In the genomic region with DNA sequence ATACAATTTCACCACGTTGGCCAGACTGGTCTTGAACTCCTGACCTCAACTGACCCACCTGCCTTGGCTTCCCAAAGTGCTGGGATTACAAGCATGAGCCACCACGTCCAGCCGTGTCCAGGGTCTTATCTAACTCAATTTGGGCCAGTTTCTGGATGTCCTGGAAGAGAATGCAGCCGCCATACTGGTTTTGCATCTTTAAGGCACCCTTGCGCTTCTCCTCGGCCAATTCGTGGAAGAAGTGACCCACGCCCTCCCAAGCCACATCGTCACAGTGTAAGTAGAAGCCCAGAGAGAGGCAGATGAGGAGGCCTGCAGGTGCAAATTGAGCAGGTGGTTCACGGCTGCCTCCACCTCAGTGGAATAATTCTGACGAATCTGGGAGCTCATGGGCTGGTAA, we compare ENCODE assay signal across 1 cellular context.
TF ChIP-seq lines count a peak whose summit lies in the region.

No MANE protein-coding gene starts in this region.

TF ChIP-seq in GM23338, 12 proteins besides CTCF, POLR2A, EP300 and RAD21 (continued from another document):
- no peak for TF ChIP-seq JUNB (IDR thresholded peaks at IDR 0.05; ENCODE audit: unreplicated experiment)
- TF ChIP-seq, protein P1, sequence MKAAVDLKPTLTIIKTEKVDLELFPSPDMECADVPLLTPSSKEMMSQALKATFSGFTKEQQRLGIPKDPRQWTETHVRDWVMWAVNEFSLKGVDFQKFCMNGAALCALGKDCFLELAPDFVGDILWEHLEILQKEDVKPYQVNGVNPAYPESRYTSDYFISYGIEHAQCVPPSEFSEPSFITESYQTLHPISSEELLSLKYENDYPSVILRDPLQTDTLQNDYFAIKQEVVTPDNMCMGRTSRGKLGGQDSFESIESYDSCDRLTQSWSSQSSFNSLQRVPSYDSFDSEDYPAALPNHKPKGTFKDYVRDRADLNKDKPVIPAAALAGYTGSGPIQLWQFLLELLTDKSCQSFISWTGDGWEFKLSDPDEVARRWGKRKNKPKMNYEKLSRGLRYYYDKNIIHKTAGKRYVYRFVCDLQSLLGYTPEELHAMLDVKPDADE (IDR thresholded peaks at IDR 0.05): no peak
- TF ChIP-seq, protein P2, sequence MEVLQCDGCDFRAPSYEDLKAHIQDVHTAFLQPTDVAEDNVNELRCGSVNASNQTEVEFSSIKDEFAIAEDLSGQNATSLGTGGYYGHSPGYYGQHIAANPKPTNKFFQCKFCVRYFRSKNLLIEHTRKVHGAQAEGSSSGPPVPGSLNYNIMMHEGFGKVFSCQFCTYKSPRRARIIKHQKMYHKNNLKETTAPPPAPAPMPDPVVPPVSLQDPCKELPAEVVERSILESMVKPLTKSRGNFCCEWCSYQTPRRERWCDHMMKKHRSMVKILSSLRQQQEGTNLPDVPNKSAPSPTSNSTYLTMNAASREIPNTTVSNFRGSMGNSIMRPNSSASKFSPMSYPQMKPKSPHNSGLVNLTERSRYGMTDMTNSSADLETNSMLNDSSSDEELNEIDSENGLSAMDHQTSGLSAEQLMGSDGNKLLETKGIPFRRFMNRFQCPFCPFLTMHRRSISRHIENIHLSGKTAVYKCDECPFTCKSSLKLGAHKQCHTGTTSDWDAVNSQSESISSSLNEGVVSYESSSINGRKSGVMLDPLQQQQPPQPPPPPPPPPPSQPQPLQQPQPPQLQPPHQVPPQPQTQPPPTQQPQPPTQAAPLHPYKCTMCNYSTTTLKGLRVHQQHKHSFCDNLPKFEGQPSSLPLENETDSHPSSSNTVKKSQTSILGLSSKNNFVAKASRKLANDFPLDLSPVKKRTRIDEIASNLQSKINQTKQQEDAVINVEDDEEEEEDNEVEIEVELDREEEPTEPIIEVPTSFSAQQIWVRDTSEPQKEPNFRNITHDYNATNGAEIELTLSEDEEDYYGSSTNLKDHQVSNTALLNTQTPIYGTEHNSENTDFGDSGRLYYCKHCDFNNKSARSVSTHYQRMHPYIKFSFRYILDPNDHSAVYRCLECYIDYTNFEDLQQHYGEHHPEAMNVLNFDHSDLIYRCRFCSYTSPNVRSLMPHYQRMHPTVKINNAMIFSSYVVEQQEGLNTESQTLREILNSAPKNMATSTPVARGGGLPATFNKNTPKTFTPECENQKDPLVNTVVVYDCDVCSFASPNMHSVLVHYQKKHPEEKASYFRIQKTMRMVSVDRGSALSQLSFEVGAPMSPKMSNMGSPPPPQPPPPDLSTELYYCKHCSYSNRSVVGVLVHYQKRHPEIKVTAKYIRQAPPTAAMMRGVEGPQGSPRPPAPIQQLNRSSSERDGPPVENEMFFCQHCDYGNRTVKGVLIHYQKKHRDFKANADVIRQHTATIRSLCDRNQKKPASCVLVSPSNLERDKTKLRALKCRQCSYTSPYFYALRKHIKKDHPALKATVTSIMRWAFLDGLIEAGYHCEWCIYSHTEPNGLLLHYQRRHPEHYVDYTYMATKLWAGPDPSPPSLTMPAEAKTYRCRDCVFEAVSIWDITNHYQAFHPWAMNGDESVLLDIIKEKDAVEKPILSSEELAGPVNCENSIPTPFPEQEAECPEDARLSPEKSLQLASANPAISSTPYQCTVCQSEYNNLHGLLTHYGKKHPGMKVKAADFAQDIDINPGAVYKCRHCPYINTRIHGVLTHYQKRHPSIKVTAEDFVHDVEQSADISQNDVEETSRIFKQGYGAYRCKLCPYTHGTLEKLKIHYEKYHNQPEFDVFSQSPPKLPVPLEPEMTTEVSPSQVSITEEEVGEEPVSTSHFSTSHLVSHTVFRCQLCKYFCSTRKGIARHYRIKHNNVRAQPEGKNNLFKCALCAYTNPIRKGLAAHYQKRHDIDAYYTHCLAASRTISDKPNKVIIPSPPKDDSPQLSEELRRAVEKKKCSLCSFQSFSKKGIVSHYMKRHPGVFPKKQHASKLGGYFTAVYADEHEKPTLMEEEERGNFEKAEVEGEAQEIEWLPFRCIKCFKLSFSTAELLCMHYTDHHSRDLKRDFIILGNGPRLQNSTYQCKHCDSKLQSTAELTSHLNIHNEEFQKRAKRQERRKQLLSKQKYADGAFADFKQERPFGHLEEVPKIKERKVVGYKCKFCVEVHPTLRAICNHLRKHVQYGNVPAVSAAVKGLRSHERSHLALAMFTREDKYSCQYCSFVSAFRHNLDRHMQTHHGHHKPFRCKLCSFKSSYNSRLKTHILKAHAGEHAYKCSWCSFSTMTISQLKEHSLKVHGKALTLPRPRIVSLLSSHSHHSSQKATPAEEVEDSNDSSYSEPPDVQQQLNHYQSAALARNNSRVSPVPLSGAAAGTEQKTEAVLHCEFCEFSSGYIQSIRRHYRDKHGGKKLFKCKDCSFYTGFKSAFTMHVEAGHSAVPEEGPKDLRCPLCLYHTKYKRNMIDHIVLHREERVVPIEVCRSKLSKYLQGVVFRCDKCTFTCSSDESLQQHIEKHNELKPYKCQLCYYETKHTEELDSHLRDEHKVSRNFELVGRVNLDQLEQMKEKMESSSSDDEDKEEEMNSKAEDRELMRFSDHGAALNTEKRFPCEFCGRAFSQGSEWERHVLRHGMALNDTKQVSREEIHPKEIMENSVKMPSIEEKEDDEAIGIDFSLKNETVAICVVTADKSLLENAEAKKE (CRISPR knock-in tag; IDR thresholded peaks at IDR 0.05): no peak
- TF ChIP-seq EZH2 (IDR thresholded peaks at IDR 0.05; ENCODE audit: low read depth, unreplicated experiment): no peak
- TF ChIP-seq, protein P3, sequence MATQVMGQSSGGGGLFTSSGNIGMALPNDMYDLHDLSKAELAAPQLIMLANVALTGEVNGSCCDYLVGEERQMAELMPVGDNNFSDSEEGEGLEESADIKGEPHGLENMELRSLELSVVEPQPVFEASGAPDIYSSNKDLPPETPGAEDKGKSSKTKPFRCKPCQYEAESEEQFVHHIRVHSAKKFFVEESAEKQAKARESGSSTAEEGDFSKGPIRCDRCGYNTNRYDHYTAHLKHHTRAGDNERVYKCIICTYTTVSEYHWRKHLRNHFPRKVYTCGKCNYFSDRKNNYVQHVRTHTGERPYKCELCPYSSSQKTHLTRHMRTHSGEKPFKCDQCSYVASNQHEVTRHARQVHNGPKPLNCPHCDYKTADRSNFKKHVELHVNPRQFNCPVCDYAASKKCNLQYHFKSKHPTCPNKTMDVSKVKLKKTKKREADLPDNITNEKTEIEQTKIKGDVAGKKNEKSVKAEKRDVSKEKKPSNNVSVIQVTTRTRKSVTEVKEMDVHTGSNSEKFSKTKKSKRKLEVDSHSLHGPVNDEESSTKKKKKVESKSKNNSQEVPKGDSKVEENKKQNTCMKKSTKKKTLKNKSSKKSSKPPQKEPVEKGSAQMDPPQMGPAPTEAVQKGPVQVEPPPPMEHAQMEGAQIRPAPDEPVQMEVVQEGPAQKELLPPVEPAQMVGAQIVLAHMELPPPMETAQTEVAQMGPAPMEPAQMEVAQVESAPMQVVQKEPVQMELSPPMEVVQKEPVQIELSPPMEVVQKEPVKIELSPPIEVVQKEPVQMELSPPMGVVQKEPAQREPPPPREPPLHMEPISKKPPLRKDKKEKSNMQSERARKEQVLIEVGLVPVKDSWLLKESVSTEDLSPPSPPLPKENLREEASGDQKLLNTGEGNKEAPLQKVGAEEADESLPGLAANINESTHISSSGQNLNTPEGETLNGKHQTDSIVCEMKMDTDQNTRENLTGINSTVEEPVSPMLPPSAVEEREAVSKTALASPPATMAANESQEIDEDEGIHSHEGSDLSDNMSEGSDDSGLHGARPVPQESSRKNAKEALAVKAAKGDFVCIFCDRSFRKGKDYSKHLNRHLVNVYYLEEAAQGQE (IDR thresholded peaks at IDR 0.05; ENCODE audit: unreplicated experiment): no peak
- TF ChIP-seq STAT1 (IDR thresholded peaks at IDR 0.05; ENCODE audit: unreplicated experiment): no peak
- no peak for TF ChIP-seq NANOG (IDR thresholded peaks at IDR 0.05; ENCODE audit: borderline replicate concordance)
- TF ChIP-seq EZH2phosphoT487 (IDR thresholded peaks at IDR 0.05; ENCODE audit: unreplicated experiment): no peak
- TF ChIP-seq ZNF114 (CRISPR knock-in tag; IDR thresholded peaks at IDR 0.05): no peak
- no peak for TF ChIP-seq POLR2AphosphoS5 (IDR thresholded peaks at IDR 0.05; ENCODE audit: low read depth)
